Comparison of ENCODE assay signal across 20 cellular contexts in the genomic region with DNA sequence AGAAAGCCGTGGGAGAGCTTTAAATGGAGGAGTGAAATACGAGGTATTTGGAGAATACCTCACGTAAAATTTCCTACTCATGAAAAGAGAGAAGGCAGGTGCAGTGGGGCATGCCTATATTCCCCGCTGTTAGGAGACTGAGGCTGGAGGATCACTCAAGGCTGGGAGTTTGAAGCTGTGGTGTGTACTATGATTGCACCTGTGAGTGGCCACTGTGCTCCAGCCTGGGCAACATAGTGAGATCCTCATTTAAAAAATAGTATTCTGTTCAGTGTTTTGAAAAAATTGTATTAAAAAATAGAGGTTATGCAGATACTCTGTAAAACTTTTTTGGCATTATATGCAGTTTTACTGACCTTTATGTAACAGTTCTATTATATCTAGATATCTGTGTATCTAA. TPM values are rescaled to one million over a fixed set of nuclear protein-coding genes. Genes with fewer than 3 reads are reported as not detected.
A peak's percentile ranks its signal among the peaks of the same experiment; 100 is the strongest.
DNase-seq lines count a peak whose midpoint lies in the region; ATAC-seq, FAIRE-seq and TF ChIP-seq lines count a peak whose summit lies in the region.
"Had no signal": no experiment of that assay in that cellular context is flagged by ENCODE, and none has a peak within 500 bp of the region (broad histone marks: within the 10 kb centered on the region; RNA-seq: fewer than 3 reads in every experiment).

No MANE protein-coding gene starts in this region.

- H3K27me3 ChIP-seq in BLaER1 treated with 17β-estradiol and CSF1 and Interleukin-3, amounts not matched to agents 10 nM and 100 nM, result no peaks in the 10 kb centered on the region
- H3K27me3 ChIP-seq in GM12878 (replicated peaks in 1 of 2; ENCODE audit: control insufficient read depth in 2 of 2, insufficient read depth in 2 of 2, low read length in 1 of 2) (no peaks in the 10 kb centered on the region), neural progenitor cell (no peaks in the 10 kb centered on the region), upper lobe of right lung (no peaks in the 10 kb centered on the region)

- peaks cover 82 to 100% (median 98%) of the 10 kb centered on the region in 11 experiments for H4K20me1 ChIP-seq in BLaER1 treated with 17β-estradiol and CSF1 and Interleukin-3, amounts not matched to agents 10 nM and 100 nM
- no peaks in the 10 kb centered on the region; the same call in 1 of the 2 replicates for H4K20me1 ChIP-seq in GM12878 (ENCODE audit: control insufficient read depth, insufficient read depth)
- H4K20me1 ChIP-seq in neural progenitor cell (ENCODE audit: low read depth), result peaks cover 100% of the 10 kb centered on the region
- peaks cover 69% of the 10 kb centered on the region for H4K20me1 ChIP-seq in OCI-LY7 (ENCODE audit: insufficient read depth, low read length)

- POLR2A ChIA-PET in HEK293 (lab: Yijun Ruan, JAX) (no interaction called here), GM12878 (lab: Charles Lee) (interaction anchor here (0.5 to 7.8 kb wide), 3 partner anchors 11 to 41 kb away, joined by 3 to 92 read pairs (median 4); no protein-coding TSS in a partner anchor), OCI-LY7 (lab: Charles Lee) (interaction anchor here (0.6 to 2.3 kb wide), 3 partner anchors 11 to 112 kb away, joined by 3 to 13 read pairs (median 4); no protein-coding TSS in a partner anchor)

- H3K4me3 ChIP-seq in BLaER1 treated with 17β-estradiol and CSF1 and Interleukin-3, amounts not matched to agents 10 nM and 100 nM, result no peak overlapping the region
- no peak overlapping the region for H3K4me3 ChIP-seq in HEK293 (ENCODE audit: low read depth, low read length)
- no peak overlapping the region for H3K4me3 ChIP-seq in GM12878
- no peak overlapping the region for H3K4me3 ChIP-seq in neural progenitor cell
- H3K4me3 ChIP-seq in OCI-LY7 (ENCODE audit: low read depth, low read length, poor library complexity, severe bottlenecking), result no peak overlapping the region
- H3K4me3 ChIP-seq in upper lobe of right lung, result no peak overlapping the region
- H3K4me3 ChIP-seq: GM23248 had no signal

- in situ Hi-C loops in GM12878 (cut with MboI), result no loop called here

- no peak overlapping the region for H3K9ac ChIP-seq in BLaER1 treated with 17β-estradiol and CSF1 and Interleukin-3, amounts not matched to agents 10 nM and 100 nM
- H3K9ac ChIP-seq in GM12878 (ENCODE audit: control insufficient read depth, insufficient read depth, low read length) (no peak overlapping the region; the same call in 1 of the 2 replicates), neural progenitor cell (no peak overlapping the region)
- H3K9ac ChIP-seq: GM23248, KMS-11 had no signal

- no peak for ATAC-seq in GM12878
- ATAC-seq in GM18861 (IDR thresholded peaks at IDR 0.05; ENCODE audit: unreplicated experiment), result no peak
- no peak for ATAC-seq in upper lobe of right lung

- H2AFZ ChIP-seq in GM12878 (ENCODE audit: control insufficient read depth, low read depth, low read length), result no peak overlapping the region
- H2AFZ ChIP-seq in neural progenitor cell (replicated peaks), result no peak overlapping the region
- no peak overlapping the region for H2AFZ ChIP-seq in OCI-LY7 (ENCODE audit: low read length)
- H2AFZ ChIP-seq: GM23248 had no signal

- H3K4me1 ChIP-seq in BLaER1 treated with 17β-estradiol and CSF1 and Interleukin-3, amounts not matched to agents 10 nM and 100 nM, result peaks cover 71 to 97% (median 88%) of the 10 kb centered on the region in 10 experiments
- H3K4me1 ChIP-seq in HEK293 (ENCODE audit: control insufficient read depth, insufficient read depth, low read length) (peaks cover 20% of the 10 kb centered on the region), GM12878 (ENCODE audit: control insufficient read depth, insufficient read depth, low read length) (peaks cover 40% of the 10 kb centered on the region), neural progenitor cell (peaks cover 34% of the 10 kb centered on the region), OCI-LY7 (ENCODE audit: insufficient read depth, low read length, poor library complexity, severe bottlenecking) (peaks cover 35% of the 10 kb centered on the region), upper lobe of right lung (peaks cover 19% of the 10 kb centered on the region)

- no peak for TF ChIP-seq EP300 in GM12878 (IDR thresholded peaks at IDR 0.05; ENCODE audit: borderline replicate concordance in 1 of 2, control insufficient read depth in 1 of 2, low read depth in 2 of 2, low read length in 2 of 2)

- FAIRE-seq in GM12878 (lab: Jason Lieb, UNC), result no peak
- FAIRE-seq: A204.1, HTR-8/SVneo had no signal

- TSS peak; percentile 1 for BruUV-seq in GM12878 (replicated peaks; lab: Mats Ljungman, UMichigan)
- BruUV-seq in OCI-LY7 (replicated peaks; lab: Mats Ljungman, UMichigan), result no TSS peak

- no peak overlapping the region for H3K27ac Mint-ChIP-seq in neural progenitor cell

- H3K4me1 Mint-ChIP-seq in neural progenitor cell, result peaks cover 32% of the 10 kb centered on the region

- WGBS in GM12878 (ENCODE audit: insufficient coverage, insufficient replicate concordance, low lambda C conversion rate, missing lambda C conversion rate), result 98% methylated on average over 4 of the region's 4 CpGs

- no peaks in the 10 kb centered on the region for H3K9me2 ChIP-seq in OCI-LY7 (ENCODE audit: insufficient read depth, low read length)

- no peaks in the 10 kb centered on the region for H3K27me3 Mint-ChIP-seq in neural progenitor cell (ENCODE audit: insufficient read depth, low read depth)
- H3K27me3 Mint-ChIP-seq: CD4-positive, alpha-beta memory T cell; IgD-negative memory B cell had no signal

- H3K27ac ChIP-seq in BLaER1 treated with 17β-estradiol and CSF1 and Interleukin-3, amounts not matched to agents 10 nM and 100 nM, result no peak overlapping the region
- no peak overlapping the region for H3K27ac ChIP-seq in HEK293 (ENCODE audit: extremely low read depth, low read depth, low read length)
- no peak overlapping the region for H3K27ac ChIP-seq in GM12878 (ENCODE audit: control insufficient read depth, insufficient read depth)
- H3K27ac ChIP-seq in neural progenitor cell, result no peak overlapping the region
- H3K27ac ChIP-seq in OCI-LY7 (ENCODE audit: low read depth, low read length, poor library complexity, severe bottlenecking), result no peak overlapping the region
- H3K27ac ChIP-seq in upper lobe of right lung, result no peak overlapping the region
- H3K27ac ChIP-seq: GM23248, KMS-11 had no signal

- H3K4me2 ChIP-seq in BLaER1 treated with 17β-estradiol and CSF1 and Interleukin-3, amounts not matched to agents 10 nM and 100 nM, result peak overlapping the region in 10 of 11 experiments; percentile 11 to 62 (median 35); a peak in 14 of 22 replicates
- no peak overlapping the region for H3K4me2 ChIP-seq in GM12878 (ENCODE audit: control insufficient read depth, insufficient read depth)
- peak overlapping the region; percentile 7 for H3K4me2 ChIP-seq in neural progenitor cell
- no peak overlapping the region for H3K4me2 ChIP-seq in OCI-LY7 (ENCODE audit: low read length)
- H3K4me2 ChIP-seq: KMS-11 had no signal

- RAD21 ChIA-PET in GM12878 (lab: Charles Lee; ENCODE audit: unreplicated experiment), result interaction anchor here (1.0 to 4.7 kb wide), 2 partner anchors 8 to 11 kb away, joined by 3 to 28 read pairs; no protein-coding TSS in a partner anchor

- H3F3A ChIP-seq in neural progenitor cell (ENCODE audit: low read depth), result peaks cover 8% of the 10 kb centered on the region

- no peak for TF ChIP-seq CTCF in HEK293 (tag by site-specific recombination; IDR thresholded peaks at IDR 0.05)
- TF ChIP-seq CTCF in GM12878 (IDR thresholded peaks at IDR 0.05 in 2 of 3, conservative IDR thresholded peaks at IDR 0.05 in 1 of 3; ENCODE audit: control insufficient read depth in 2 of 3, extremely low read depth in 1 of 3, insufficient read depth in 1 of 3, low read depth in 3 of 3, low read length in 3 of 3), result no peak
- no peak for TF ChIP-seq CTCF in neural progenitor cell (IDR thresholded peaks at IDR 0.05)
- no peak for TF ChIP-seq CTCF in OCI-LY7 (conservative IDR thresholded peaks at IDR 0.05; ENCODE audit: low read length)
- TF ChIP-seq CTCF in upper lobe of right lung (IDR thresholded peaks at IDR 0.05), result no peak

- no peak overlapping the region for H3K4me3 Mint-ChIP-seq in neural progenitor cell
- H3K4me3 Mint-ChIP-seq: CD14-positive monocyte; CD4-positive, alpha-beta memory T cell; HFFc6; IgD-negative memory B cell had no signal

- TF ChIP-seq RAD21 in GM12878 (IDR thresholded peaks at IDR 0.05; ENCODE audit: insufficient read depth, low read depth, low read length), result no peak

- intact Hi-C loops in GM12878 (cut with micrococcal nuclease; ENCODE audit: unreplicated experiment), result no loop called here
- intact Hi-C loops in OCI-LY7 (cut with micrococcal nuclease; ENCODE audit: unreplicated experiment), result no loop called here
- intact Hi-C loops in upper lobe of right lung (cut with DNase I), result no loop called here

- H3K79me2 ChIP-seq in GM12878 (ENCODE audit: control insufficient read depth, insufficient read depth, low read length) (peaks cover 88% of the 10 kb centered on the region), neural progenitor cell (ENCODE audit: low read depth) (peaks cover 100% of the 10 kb centered on the region), OCI-LY7 (ENCODE audit: insufficient read depth, low read depth, low read length) (peaks cover 71% of the 10 kb centered on the region; the same call in 1 of the 2 replicates)

- H3K9me3 Mint-ChIP-seq in neural progenitor cell, result no peaks in the 10 kb centered on the region
- H3K9me3 Mint-ChIP-seq: HFFc6, IgD-negative memory B cell had no signal

- DNase-seq in GM12878 (ENCODE audit: low read depth, low spot score), result no peak
- no peak for DNase-seq in neural progenitor cell (ENCODE audit: low spot score)
- DNase-seq in OCI-LY7 (ENCODE audit: low spot score), result no peak
- no peak for DNase-seq in NCI-H2029 (lab: John Stamatoyannopoulos, UW)
- no peak for DNase-seq in upper lobe of right lung
- DNase-seq: ACHN; CD4-positive, alpha-beta memory T cell; DMS79 treated with DMSO at 0.1 percent for 48 hours; GF-D8; GM23248; HCEC 1CT; HFFc6 had no signal

- TF ChIP-seq POLR2A in GM12878 (IDR thresholded peaks at IDR 0.05; ENCODE audit: low read depth, low read length), result no peak

- H3K9me3 ChIP-seq in BLaER1 treated with 17β-estradiol and CSF1 and Interleukin-3, amounts not matched to agents 10 nM and 100 nM (replicated peaks in 1 of 11), result no peaks in the 10 kb centered on the region
- no peaks in the 10 kb centered on the region for H3K9me3 ChIP-seq in HEK293 (ENCODE audit: control insufficient read depth, insufficient read depth, low read depth, low read length)
- H3K9me3 ChIP-seq in GM12878 (replicated peaks; ENCODE audit: control insufficient read depth, insufficient read depth, low read length), result no peaks in the 10 kb centered on the region
- H3K9me3 ChIP-seq in neural progenitor cell (ENCODE audit: low read depth), result no peaks in the 10 kb centered on the region
- H3K9me3 ChIP-seq in OCI-LY7 (ENCODE audit: low read length), result no peaks in the 10 kb centered on the region
- no peaks in the 10 kb centered on the region for H3K9me3 ChIP-seq in upper lobe of right lung

- SMC1A ChIA-PET in GM12878 (lab: Charles Lee; ENCODE audit: uncharacterized antibody, unreplicated experiment), result interaction anchor here (1.5 to 14.1 kb wide), 5 partner anchors 11 to 63 kb away, joined by 4 to 224 read pairs (median 14); no protein-coding TSS in a partner anchor

- H3K36me3 ChIP-seq in BLaER1 treated with 17β-estradiol and CSF1 and Interleukin-3, amounts not matched to agents 10 nM and 100 nM, result peaks cover 6 to 44% (median 16%) of the 10 kb centered on the region in 11 experiments; a peak in 13 of 22 replicates
- H3K36me3 ChIP-seq in HEK293 (ENCODE audit: control insufficient read depth in 2 of 2, insufficient read depth in 1 of 2, low read length in 2 of 2), result peaks cover 0 to 3% of the 10 kb centered on the region in 2 experiments; a peak in 1 of 3 replicates
- H3K36me3 ChIP-seq in GM12878 (ENCODE audit: control insufficient read depth in 2 of 2, insufficient read depth in 2 of 2, low read length in 1 of 2), result peaks cover 0 to 9% of the 10 kb centered on the region in 2 experiments; a peak in 1 of 4 replicates
- H3K36me3 ChIP-seq in neural progenitor cell, result no peaks in the 10 kb centered on the region
- H3K36me3 ChIP-seq in OCI-LY7 (ENCODE audit: insufficient read depth, low read length), result peaks cover 31% of the 10 kb centered on the region
- H3K36me3 ChIP-seq in upper lobe of right lung, result no peaks in the 10 kb centered on the region

- CTCF ChIA-PET in HEK293 (lab: Yijun Ruan, JAX), result no interaction called here
- CTCF ChIA-PET in GM12878 (lab: Yijun Ruan, JAX), result interaction anchor here (1.4 to 2.5 kb wide), 5 partner anchors 9 to 40 kb away, joined by 3 to 14 read pairs (median 7); no protein-coding TSS in a partner anchor
- CTCF ChIA-PET in OCI-LY7 (lab: Charles Lee; ENCODE audit: unreplicated experiment), result no interaction called here

- H3K36me3 Mint-ChIP-seq in neural progenitor cell, result peaks cover 5% of the 10 kb centered on the region

RNA-seq across cellular contexts. Expression of a gene that starts 20.0 kb away (rescaled TPM):
- 149 and 156 TPM in 2 replicates for total RNA-seq in GM12878 (2013; cell fraction: nucleolus; rRNA removed)
- total RNA-seq in GM12878 (2014; rRNA removed) (110 and 129 TPM in 2 replicates), GM12878 (2014; rRNA removed; fragmentation: Illumina TruSeq; extraction: Trizol) (230 and 236 TPM in 2 replicates), GM12878 (2021) (162 and 167 TPM in 2 replicates), neural progenitor cell (ENCODE audit: low replicate concordance) (376 and 391 TPM in 2 replicates), OCI-LY7 (2022) (142 and 167 TPM in 2 replicates), upper lobe of right lung (89.8 TPM)
- 122 TPM for polyA plus RNA-seq in GM12878 (2011; ENCODE audit: low read depth)
- polyA plus RNA-seq in GM12878 (2011; rRNA removed) (425 and 698 TPM in 2 replicates), GM12878 (2014; fragmentation: Illumina TruSeq; extraction: Trizol) (282 and 450 TPM in 2 replicates), GM12878 (2014; fragmentation: Nextera tagmentation; extraction: Ambion mirVana) (100 to 1,000 TPM; 113 to 128 TPM), GM12878 (2014; rRNA removed) (159 and 202 TPM in 2 replicates), GM12878 (2016; fragmentation: Nextera tagmentation; extraction: Ambion mirVana) (10 to 100 TPM; 18.7 to 21.8 TPM)
- polyA plus RNA-seq in GM12878 (2011; cell fraction: cytosol; rRNA removed), result 160 and 172 TPM in 2 replicates
- polyA plus RNA-seq in GM12878 (2011; cell fraction: nucleus; rRNA removed), result 186 and 224 TPM in 2 replicates
- 192 and 242 TPM in 2 replicates for polyA plus RNA-seq in GM12878 (2012)
- polyA minus RNA-seq in GM12878 (2011; rRNA and poly(A)+ RNA removed), result 126 and 154 TPM in 2 replicates
- polyA minus RNA-seq in GM12878 (2011; cell fraction: cytosol; rRNA and poly(A)+ RNA removed), result 57.1 and 82.3 TPM in 2 replicates
- polyA minus RNA-seq in GM12878 (2011; cell fraction: nucleus; rRNA and poly(A)+ RNA removed), result 84.7 and 98.8 TPM in 2 replicates
- 96.7 and 126 TPM in 2 replicates for total RNA-seq in OCI-LY7 (2014; rRNA removed; shearing (Covaris generic))

Comparison
In these comparisons a context has a peak if more than half of its experiments do, and no peak if none do; other contexts are left out.
1. H3K4me2 ChIP-seq: peak in BLaER1 treated with 17β-estradiol and CSF1 and Interleukin-3, amounts not matched to agents 10 nM and 100 nM (10 of 11) and neural progenitor cell (single experiment); none in GM12878 (single experiment) and OCI-LY7 (single experiment).